11 cellular contexts compared by ENCODE assay signal in genomic region chr2:27888790-27889189, GRCh38. TPM values are rescaled to one million over a fixed set of nuclear protein-coding genes. Genes with fewer than 3 reads are reported as not detected.
A peak's percentile ranks its signal among the peaks of the same experiment; 100 is the strongest.
DNase-seq lines count a peak whose midpoint lies in the region; ATAC-seq and TF ChIP-seq lines count a peak whose summit lies in the region.
"Had no signal": no experiment of that assay in that cellular context is flagged by ENCODE, and none has a peak within 500 bp of the region (broad histone marks: within the 10 kb centered on the region; RNA-seq: fewer than 3 reads in every experiment).

No MANE protein-coding gene starts in this region.

- H3K9me3 ChIP-seq in heart left ventricle = no peaks in the 10 kb centered on the region
- no peaks in the 10 kb centered on the region for H3K9me3 ChIP-seq in aorta (ENCODE audit: control insufficient read depth, low read length)

- ATAC-seq in heart left ventricle = no peak
- ATAC-seq in left ventricle myocardium superior = no peak
- ATAC-seq in activated naive CD8-positive, alpha-beta T cell treated with anti-CD3 and anti-CD28 coated beads, Interleukin-2, amount 50 U/mL, for 24 hours = no peak
- no peak for ATAC-seq in aorta (ENCODE audit: low FRiP score)
- no peak for ATAC-seq in foreskin keratinocyte
- ATAC-seq: activated CD4-positive, CD25-positive, alpha-beta regulatory T cell treated with anti-CD3 and anti-CD28 coated beads, Interleukin-2, amount 50 U/mL, for 24 hours had no signal

- intact Hi-C loops in heart left ventricle (cut with DNase I) = loop anchor here in 4 of 10 donors (5.0 to 10.0 kb wide), 4 partner anchors 94 to 356 kb away; partner anchors contain the start of gene MRPL33 (in 1 of the 4)
- intact Hi-C loops in left ventricle myocardium superior (cut with micrococcal nuclease) = no loop called here
- intact Hi-C loops in aorta (cut with DNase I) = loop anchor here (5.0 to 10.0 kb wide), 3 partner anchors 64 to 166 kb away; no protein-coding TSS in a partner anchor

- H3K4me1 Mint-ChIP-seq in activated naive CD8-positive, alpha-beta T cell treated with anti-CD3 and anti-CD28 coated beads, Interleukin-2, amount 50 U/mL, for 24 hours = peaks cover 46% of the 10 kb centered on the region
- peaks cover 21% of the 10 kb centered on the region for H3K4me1 Mint-ChIP-seq in type B pancreatic cell (ENCODE audit: unreplicated experiment)

- peaks cover 4% of the 10 kb centered on the region for H3K36me3 Mint-ChIP-seq in activated naive CD8-positive, alpha-beta T cell treated with anti-CD3 and anti-CD28 coated beads, Interleukin-2, amount 50 U/mL, for 24 hours (ENCODE audit: low read depth)
- no peaks in the 10 kb centered on the region for H3K36me3 Mint-ChIP-seq in type B pancreatic cell

- no peak for TF ChIP-seq CTCF in heart left ventricle (IDR thresholded peaks at IDR 0.05)
- TF ChIP-seq CTCF in kidney epithelial cell (IDR thresholded peaks at IDR 0.05; ENCODE audit: insufficient read depth, low read length, poor library complexity, severe bottlenecking) = no peak
- TF ChIP-seq CTCF in type B pancreatic cell (conservative IDR thresholded peaks at IDR 0.05) = no peak
- TF ChIP-seq CTCF in foreskin keratinocyte (conservative IDR thresholded peaks at IDR 0.05) = no peak

- TF ChIP-seq POLR2A in heart left ventricle (IDR thresholded peaks at IDR 0.05) = no peak

- H3K9me3 Mint-ChIP-seq in activated naive CD8-positive, alpha-beta T cell treated with anti-CD3 and anti-CD28 coated beads, Interleukin-2, amount 50 U/mL, for 24 hours = no peaks in the 10 kb centered on the region
- no peaks in the 10 kb centered on the region for H3K9me3 Mint-ChIP-seq in type B pancreatic cell

- DNase-seq in heart left ventricle = no peak
- no peak for DNase-seq in left ventricle myocardium superior
- DNase-seq in activated naive CD8-positive, alpha-beta T cell treated with anti-CD3 and anti-CD28 coated beads, Interleukin-2, amount 50 U/mL, for 24 hours = no peak
- DNase-seq in kidney epithelial cell (ENCODE audit: low read depth) = no peak
- DNase-seq in type B pancreatic cell (ENCODE audit: extremely low spot score, unreplicated experiment) = no peak
- no peak for DNase-seq in aorta
- no peak for DNase-seq in foreskin keratinocyte
- no peak for DNase-seq in OCI-M2 (lab: John Stamatoyannopoulos, UW; ENCODE audit: unreplicated experiment)

- H3K27ac ChIP-seq in heart left ventricle (peak overlapping the region in 9 of 12 donors; percentile 8 to 99 (median 97)), aorta (ENCODE audit: low read depth in 1 of 2, low read length in 2 of 2) (no peak overlapping the region), foreskin keratinocyte (no peak overlapping the region)
- H3K27ac ChIP-seq: C4-2B had no signal

- H3K4me1 ChIP-seq in heart left ventricle (peaks cover 0 to 48% (median 22%) of the 10 kb centered on the region in 12 donors), aorta (ENCODE audit: control insufficient read depth in 1 of 2, insufficient read depth in 2 of 2, low read length in 2 of 2) (peaks cover 0 to 5% of the 10 kb centered on the region in 2 donors), foreskin keratinocyte (peaks cover 17% of the 10 kb centered on the region)

- H3K4me3 ChIP-seq in heart left ventricle = peak overlapping the region in 1 of 12 donors; percentile 67
- H3K4me3 ChIP-seq in kidney epithelial cell (ENCODE audit: low read depth, low read length) = peak overlapping the region; percentile 85
- H3K4me3 ChIP-seq in aorta (ENCODE audit: low read length in 2 of 2) = no peak overlapping the region
- H3K4me3 ChIP-seq: lung had no signal

- H3K27ac Mint-ChIP-seq in activated naive CD8-positive, alpha-beta T cell treated with anti-CD3 and anti-CD28 coated beads, Interleukin-2, amount 50 U/mL, for 24 hours = no peak overlapping the region
- no peak overlapping the region for H3K27ac Mint-ChIP-seq in type B pancreatic cell

- WGBS in heart left ventricle, 4 donors = 48 to 61% (median 58%) methylated on average over 3 of the region's 3 CpGs
- WGBS in aorta, 2 donors = 1 to 8% methylated on average over 3 of the region's 3 CpGs

- H3K4me3 Mint-ChIP-seq in activated naive CD8-positive, alpha-beta T cell treated with anti-CD3 and anti-CD28 coated beads, Interleukin-2, amount 50 U/mL, for 24 hours = peak overlapping the region; percentile 92
- peak overlapping the region; percentile 100 for H3K4me3 Mint-ChIP-seq in type B pancreatic cell

- H3K27me3 ChIP-seq in heart left ventricle = no peaks in the 10 kb centered on the region
- no peaks in the 10 kb centered on the region for H3K27me3 ChIP-seq in kidney epithelial cell (ENCODE audit: control insufficient read depth, insufficient read depth, low read length)
- no peaks in the 10 kb centered on the region for H3K27me3 ChIP-seq in aorta (ENCODE audit: control insufficient read depth in 1 of 2, insufficient read depth in 2 of 2, low read length in 1 of 2)
- no peaks in the 10 kb centered on the region for H3K27me3 ChIP-seq in foreskin keratinocyte

- peaks cover 2% of the 10 kb centered on the region for H3K27me3 Mint-ChIP-seq in activated naive CD8-positive, alpha-beta T cell treated with anti-CD3 and anti-CD28 coated beads, Interleukin-2, amount 50 U/mL, for 24 hours
- H3K27me3 Mint-ChIP-seq in type B pancreatic cell = peaks cover 3% of the 10 kb centered on the region

- H3K36me3 ChIP-seq in heart left ventricle = no peaks in the 10 kb centered on the region
- no peaks in the 10 kb centered on the region for H3K36me3 ChIP-seq in kidney epithelial cell (ENCODE audit: control insufficient read depth, insufficient read depth, low read length)
- no peaks in the 10 kb centered on the region for H3K36me3 ChIP-seq in aorta (ENCODE audit: control insufficient read depth in 1 of 2, insufficient read depth in 2 of 2, low read length in 1 of 2)

RNA-seq across cellular contexts. Expression of gene RBKS, which starts 1.4 kb away (rescaled TPM):
- total RNA-seq in heart left ventricle (1 to 10 TPM; 2.0 to 6.0 (median 4.1) TPM), left ventricle myocardium superior (3.3 TPM), kidney epithelial cell (1.8 and 4.2 TPM in 2 replicates), type B pancreatic cell (ENCODE audit: low replicate concordance) (2.6 and 3.2 TPM in 2 replicates), aorta (1 to 10 TPM; 4.4 to 4.7 TPM), foreskin keratinocyte (0.99 and 1.1 TPM in 2 replicates)
- polyA plus RNA-seq in heart left ventricle (1 to 10 TPM; 1.3 to 4.0 TPM), aorta (1 to 10 TPM in 1 of 2 donors, under 1 TPM in 1; 0.90 to 6.5 TPM), foreskin keratinocyte (1.3 and 1.5 TPM in 2 replicates)

RNA-seq across cellular contexts. Expression of gene BABAM2, which starts 1.7 kb away (rescaled TPM):
- 10 to 100 TPM; 55.1 to 75.1 (median 64.4) TPM for total RNA-seq in heart left ventricle
- polyA plus RNA-seq in heart left ventricle = 10 to 100 TPM; 22.2 to 46.2 TPM
- 56.8 TPM for total RNA-seq in left ventricle myocardium superior
- total RNA-seq in kidney epithelial cell = 35.3 and 46.3 TPM in 2 replicates
- 26.1 and 30.4 TPM in 2 replicates for total RNA-seq in type B pancreatic cell (ENCODE audit: low replicate concordance)
- 10 to 100 TPM; 52.3 to 53.8 TPM for total RNA-seq in aorta
- polyA plus RNA-seq in aorta = 10 to 100 TPM; 17.2 to 20.7 TPM
- total RNA-seq in foreskin keratinocyte = 26.6 and 26.7 TPM in 2 replicates
- 22.6 and 26.9 TPM in 2 replicates for polyA plus RNA-seq in foreskin keratinocyte

Comparison
In these comparisons a context has a peak if more than half of its experiments do, and no peak if none do; other contexts are left out.
1. H3K27ac ChIP-seq: peak in heart left ventricle (9 of 12); none in aorta (0 of 2) and foreskin keratinocyte (single experiment).